1 cellular context compared by ENCODE assay signal in the genomic region with DNA sequence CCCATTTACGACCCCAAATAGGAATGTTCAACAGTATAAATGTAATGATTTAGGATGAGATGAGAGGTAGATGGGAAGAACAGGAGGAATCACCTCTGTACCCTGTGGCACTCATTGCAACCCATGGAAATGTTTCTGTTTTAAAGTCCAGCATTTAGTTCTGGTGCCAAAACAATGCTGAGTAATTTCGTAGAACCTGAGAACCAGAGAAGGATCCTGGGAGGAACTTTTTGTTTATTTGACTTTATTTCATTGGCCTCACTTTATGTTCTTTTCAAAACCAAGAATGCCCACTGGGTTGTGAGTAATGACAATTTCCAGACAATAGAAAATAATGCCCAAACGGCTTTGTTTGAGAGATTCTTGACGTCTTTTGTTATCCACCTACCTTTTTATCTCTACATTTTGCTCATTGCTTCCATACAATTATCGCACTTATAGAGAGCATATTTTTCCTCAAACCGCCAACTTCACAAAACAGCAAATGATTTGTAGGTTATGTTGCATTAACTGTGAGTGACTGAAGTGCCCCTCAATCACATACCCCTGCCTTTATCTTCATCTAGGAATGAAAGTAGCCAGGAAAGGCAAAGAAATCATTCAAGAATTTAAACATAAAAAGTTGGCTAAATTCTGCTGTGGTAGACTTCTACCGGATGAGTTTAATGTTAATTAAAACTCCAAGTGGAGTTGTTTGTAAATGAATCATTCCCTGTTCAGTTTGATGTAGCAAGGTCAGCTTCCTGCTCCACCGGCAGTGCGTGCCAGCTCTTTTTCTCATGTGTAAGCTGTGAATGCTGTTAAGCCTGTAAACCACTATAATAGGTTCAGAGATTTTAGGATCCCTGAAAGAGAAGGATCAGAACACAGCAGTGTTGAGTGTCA.
TF ChIP-seq lines count a peak whose summit lies in the region.

No MANE protein-coding gene starts in this region.

TF ChIP-seq in WTC11, 78 proteins besides CTCF, POLR2A, EP300 and RAD21 (continued from another document):
- TF ChIP-seq, protein P1, sequence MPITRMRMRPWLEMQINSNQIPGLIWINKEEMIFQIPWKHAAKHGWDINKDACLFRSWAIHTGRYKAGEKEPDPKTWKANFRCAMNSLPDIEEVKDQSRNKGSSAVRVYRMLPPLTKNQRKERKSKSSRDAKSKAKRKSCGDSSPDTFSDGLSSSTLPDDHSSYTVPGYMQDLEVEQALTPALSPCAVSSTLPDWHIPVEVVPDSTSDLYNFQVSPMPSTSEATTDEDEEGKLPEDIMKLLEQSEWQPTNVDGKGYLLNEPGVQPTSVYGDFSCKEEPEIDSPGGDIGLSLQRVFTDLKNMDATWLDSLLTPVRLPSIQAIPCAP (CRISPR knock-in tag; IDR thresholded peaks at IDR 0.05): no peak
- TF ChIP-seq, protein P2, sequence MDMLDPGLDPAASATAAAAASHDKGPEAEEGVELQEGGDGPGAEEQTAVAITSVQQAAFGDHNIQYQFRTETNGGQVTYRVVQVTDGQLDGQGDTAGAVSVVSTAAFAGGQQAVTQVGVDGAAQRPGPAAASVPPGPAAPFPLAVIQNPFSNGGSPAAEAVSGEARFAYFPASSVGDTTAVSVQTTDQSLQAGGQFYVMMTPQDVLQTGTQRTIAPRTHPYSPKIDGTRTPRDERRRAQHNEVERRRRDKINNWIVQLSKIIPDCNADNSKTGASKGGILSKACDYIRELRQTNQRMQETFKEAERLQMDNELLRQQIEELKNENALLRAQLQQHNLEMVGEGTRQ (CRISPR knock-in tag; IDR thresholded peaks at IDR 0.05): no peak
- no peak for TF ChIP-seq JAZF1 (CRISPR knock-in tag; IDR thresholded peaks at IDR 0.05)
